In the genomic region with DNA sequence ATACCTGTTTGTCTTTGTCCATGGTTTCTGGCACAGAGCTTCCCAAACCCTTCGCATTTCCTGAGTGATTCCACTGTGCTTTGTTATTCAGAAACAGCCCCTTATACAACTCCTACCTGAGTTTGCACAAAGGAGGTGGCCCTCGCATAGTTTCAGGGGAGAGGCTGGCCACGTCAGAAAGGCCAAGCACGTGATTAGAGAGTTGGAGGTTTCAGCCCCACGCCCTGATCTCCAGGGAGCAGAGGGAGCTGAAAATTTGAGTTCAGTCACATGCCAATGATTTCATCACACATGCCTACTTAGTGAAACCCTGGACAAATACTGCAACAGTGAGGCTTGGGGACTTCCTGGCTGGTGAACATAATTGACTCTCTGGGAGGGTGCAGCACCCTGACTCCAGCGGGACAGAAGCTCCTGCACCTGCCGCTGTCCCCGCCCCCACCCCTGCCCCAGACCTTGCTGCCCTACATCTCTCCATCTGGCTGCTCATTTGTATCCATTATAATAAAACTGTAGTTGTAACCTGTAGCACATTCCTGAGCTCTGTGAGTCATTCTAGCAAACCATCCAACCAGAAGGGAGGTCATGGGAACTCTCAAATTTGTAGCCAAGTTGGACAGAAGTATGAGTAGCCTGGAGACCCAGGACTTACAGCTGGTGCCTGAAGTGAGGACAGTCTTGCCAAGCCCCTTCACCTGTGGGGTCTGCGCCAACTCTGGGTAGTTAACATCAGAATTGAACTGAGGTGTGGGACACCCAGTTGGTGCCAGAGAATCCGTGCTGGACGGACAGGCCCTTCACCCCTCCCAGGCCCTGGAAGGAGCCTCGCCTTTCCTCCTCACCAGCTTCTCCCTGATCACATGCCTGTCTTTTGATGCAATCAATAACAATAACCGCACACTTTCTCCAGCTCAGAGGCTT, we compare ENCODE assay signal across 1 cellular context.
TF ChIP-seq lines count a peak whose summit lies in the region.

No MANE protein-coding gene starts in this region.

TF ChIP-seq in K562, 482 proteins besides CTCF, POLR2A, EP300 and RAD21 (continued from another document and continues in another):
- TF ChIP-seq, protein P1, sequence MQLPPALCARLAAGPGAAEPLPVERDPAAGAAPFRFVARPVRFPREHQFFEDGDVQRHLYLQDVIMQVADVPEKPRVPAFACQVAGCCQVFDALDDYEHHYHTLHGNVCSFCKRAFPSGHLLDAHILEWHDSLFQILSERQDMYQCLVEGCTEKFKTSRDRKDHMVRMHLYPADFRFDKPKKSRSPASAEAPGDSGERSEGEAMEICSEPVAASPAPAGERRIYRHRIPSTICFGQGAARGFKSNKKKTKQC (CRISPR knock-in tag; IDR thresholded peaks at IDR 0.05), result no peak
- TF ChIP-seq RBM34 (IDR thresholded peaks at IDR 0.05; ENCODE audit: borderline replicate concordance, insufficient read depth, low read length) (no peak), FOXK2 (conservative IDR thresholded peaks at IDR 0.05 in 1 of 2, IDR thresholded peaks at IDR 0.05 in 1 of 2; ENCODE audit: low read depth in 2 of 2) (no peak), SETDB1 (IDR thresholded peaks at IDR 0.05; ENCODE audit: low read length) (no peak), HNRNPH1 (optimal IDR thresholded peaks at IDR 0.05; ENCODE audit: low read depth, low read length) (no peak), ARNT (IDR thresholded peaks at IDR 0.05) (no peak), ZNF224 (CRISPR knock-in tag; IDR thresholded peaks at IDR 0.05) (no peak), ZNF354B (CRISPR knock-in tag; IDR thresholded peaks at IDR 0.05) (no peak), ZNF197 (CRISPR knock-in tag; IDR thresholded peaks at IDR 0.05; ENCODE audit: low read depth) (peak; percentile 24; the same call in 1 of the 2 replicates), ELF2 (CRISPR knock-in tag; IDR thresholded peaks at IDR 0.05) (no peak), ZEB2 (IDR thresholded peaks at IDR 0.05) (no peak), TBL1XR1 (IDR thresholded peaks at IDR 0.05; ENCODE audit: low read length in 2 of 2) (no peak), EGR1 (conservative IDR thresholded peaks at IDR 0.05) (no peak), ZNF311 (CRISPR knock-in tag; IDR thresholded peaks at IDR 0.05) (no peak), DNMT1 (IDR thresholded peaks at IDR 0.05) (no peak), TSC22D4 (tag; IDR thresholded peaks at IDR 0.05) (no peak), ZNF561 (CRISPR knock-in tag; conservative IDR thresholded peaks at IDR 0.05) (no peak), HMG20A (CRISPR knock-in tag; conservative IDR thresholded peaks at IDR 0.05) (no peak), CBX2 (IDR thresholded peaks at IDR 0.05; ENCODE audit: insufficient read depth, low read length, poor library complexity, severe bottlenecking) (no peak), CSDE1 (IDR thresholded peaks at IDR 0.05) (no peak), PPARD (CRISPR knock-in tag; IDR thresholded peaks at IDR 0.05) (no peak), DDX20 (tag; IDR thresholded peaks at IDR 0.05; ENCODE audit: low read depth) (no peak), POLR2G (IDR thresholded peaks at IDR 0.05; ENCODE audit: low read depth, low read length) (no peak), SMARCA5 (IDR thresholded peaks at IDR 0.05) (no peak), LEF1 (IDR thresholded peaks at IDR 0.05) (no peak), PURB (CRISPR knock-in tag; IDR thresholded peaks at IDR 0.05; ENCODE audit: low read depth) (no peak), MTA3 (IDR thresholded peaks at IDR 0.05; ENCODE audit: borderline replicate concordance) (no peak), POU5F1 (IDR thresholded peaks at IDR 0.05; ENCODE audit: borderline replicate concordance, low read depth, low read length, partially characterized antibody) (no peak), SRSF7 (optimal IDR thresholded peaks at IDR 0.05; ENCODE audit: low read depth, low read length) (no peak)
- TF ChIP-seq, protein P2, sequence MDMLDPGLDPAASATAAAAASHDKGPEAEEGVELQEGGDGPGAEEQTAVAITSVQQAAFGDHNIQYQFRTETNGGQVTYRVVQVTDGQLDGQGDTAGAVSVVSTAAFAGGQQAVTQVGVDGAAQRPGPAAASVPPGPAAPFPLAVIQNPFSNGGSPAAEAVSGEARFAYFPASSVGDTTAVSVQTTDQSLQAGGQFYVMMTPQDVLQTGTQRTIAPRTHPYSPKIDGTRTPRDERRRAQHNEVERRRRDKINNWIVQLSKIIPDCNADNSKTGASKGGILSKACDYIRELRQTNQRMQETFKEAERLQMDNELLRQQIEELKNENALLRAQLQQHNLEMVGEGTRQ (CRISPR knock-in tag; IDR thresholded peaks at IDR 0.05), result peak; percentile 49
- TF ChIP-seq, protein P3, sequence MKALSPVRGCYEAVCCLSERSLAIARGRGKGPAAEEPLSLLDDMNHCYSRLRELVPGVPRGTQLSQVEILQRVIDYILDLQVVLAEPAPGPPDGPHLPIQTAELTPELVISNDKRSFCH (CRISPR knock-in tag; IDR thresholded peaks at IDR 0.05), result no peak
- TF ChIP-seq, protein P3 (tag; IDR thresholded peaks at IDR 0.05), result no peak
- TF ChIP-seq, protein P4, sequence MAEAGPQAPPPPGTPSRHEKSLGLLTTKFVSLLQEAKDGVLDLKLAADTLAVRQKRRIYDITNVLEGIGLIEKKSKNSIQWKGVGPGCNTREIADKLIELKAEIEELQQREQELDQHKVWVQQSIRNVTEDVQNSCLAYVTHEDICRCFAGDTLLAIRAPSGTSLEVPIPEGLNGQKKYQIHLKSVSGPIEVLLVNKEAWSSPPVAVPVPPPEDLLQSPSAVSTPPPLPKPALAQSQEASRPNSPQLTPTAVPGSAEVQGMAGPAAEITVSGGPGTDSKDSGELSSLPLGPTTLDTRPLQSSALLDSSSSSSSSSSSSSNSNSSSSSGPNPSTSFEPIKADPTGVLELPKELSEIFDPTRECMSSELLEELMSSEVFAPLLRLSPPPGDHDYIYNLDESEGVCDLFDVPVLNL (CRISPR knock-in tag; IDR thresholded peaks at IDR 0.05; ENCODE audit: low read depth), result no peak
- TF ChIP-seq, protein P5, sequence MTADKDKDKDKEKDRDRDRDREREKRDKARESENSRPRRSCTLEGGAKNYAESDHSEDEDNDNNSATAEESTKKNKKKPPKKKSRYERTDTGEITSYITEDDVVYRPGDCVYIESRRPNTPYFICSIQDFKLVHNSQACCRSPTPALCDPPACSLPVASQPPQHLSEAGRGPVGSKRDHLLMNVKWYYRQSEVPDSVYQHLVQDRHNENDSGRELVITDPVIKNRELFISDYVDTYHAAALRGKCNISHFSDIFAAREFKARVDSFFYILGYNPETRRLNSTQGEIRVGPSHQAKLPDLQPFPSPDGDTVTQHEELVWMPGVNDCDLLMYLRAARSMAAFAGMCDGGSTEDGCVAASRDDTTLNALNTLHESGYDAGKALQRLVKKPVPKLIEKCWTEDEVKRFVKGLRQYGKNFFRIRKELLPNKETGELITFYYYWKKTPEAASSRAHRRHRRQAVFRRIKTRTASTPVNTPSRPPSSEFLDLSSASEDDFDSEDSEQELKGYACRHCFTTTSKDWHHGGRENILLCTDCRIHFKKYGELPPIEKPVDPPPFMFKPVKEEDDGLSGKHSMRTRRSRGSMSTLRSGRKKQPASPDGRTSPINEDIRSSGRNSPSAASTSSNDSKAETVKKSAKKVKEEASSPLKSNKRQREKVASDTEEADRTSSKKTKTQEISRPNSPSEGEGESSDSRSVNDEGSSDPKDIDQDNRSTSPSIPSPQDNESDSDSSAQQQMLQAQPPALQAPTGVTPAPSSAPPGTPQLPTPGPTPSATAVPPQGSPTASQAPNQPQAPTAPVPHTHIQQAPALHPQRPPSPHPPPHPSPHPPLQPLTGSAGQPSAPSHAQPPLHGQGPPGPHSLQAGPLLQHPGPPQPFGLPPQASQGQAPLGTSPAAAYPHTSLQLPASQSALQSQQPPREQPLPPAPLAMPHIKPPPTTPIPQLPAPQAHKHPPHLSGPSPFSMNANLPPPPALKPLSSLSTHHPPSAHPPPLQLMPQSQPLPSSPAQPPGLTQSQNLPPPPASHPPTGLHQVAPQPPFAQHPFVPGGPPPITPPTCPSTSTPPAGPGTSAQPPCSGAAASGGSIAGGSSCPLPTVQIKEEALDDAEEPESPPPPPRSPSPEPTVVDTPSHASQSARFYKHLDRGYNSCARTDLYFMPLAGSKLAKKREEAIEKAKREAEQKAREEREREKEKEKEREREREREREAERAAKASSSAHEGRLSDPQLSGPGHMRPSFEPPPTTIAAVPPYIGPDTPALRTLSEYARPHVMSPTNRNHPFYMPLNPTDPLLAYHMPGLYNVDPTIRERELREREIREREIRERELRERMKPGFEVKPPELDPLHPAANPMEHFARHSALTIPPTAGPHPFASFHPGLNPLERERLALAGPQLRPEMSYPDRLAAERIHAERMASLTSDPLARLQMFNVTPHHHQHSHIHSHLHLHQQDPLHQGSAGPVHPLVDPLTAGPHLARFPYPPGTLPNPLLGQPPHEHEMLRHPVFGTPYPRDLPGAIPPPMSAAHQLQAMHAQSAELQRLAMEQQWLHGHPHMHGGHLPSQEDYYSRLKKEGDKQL (CRISPR knock-in tag; IDR thresholded peaks at IDR 0.05; ENCODE audit: borderline replicate concordance), result no peak
- TF ChIP-seq, protein P6, sequence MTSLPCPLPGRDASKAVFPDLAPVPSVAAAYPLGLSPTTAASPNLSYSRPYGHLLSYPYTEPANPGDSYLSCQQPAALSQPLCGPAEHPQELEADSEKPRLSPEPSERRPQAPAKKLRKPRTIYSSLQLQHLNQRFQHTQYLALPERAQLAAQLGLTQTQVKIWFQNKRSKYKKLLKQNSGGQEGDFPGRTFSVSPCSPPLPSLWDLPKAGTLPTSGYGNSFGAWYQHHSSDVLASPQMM (CRISPR knock-in tag; IDR thresholded peaks at IDR 0.05), result no peak
- TF ChIP-seq, protein P7, sequence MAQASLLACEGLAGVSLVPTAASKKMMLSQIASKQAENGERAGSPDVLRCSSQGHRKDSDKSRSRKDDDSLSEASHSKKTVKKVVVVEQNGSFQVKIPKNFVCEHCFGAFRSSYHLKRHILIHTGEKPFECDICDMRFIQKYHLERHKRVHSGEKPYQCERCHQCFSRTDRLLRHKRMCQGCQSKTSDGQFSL (CRISPR knock-in tag; IDR thresholded peaks at IDR 0.05), result no peak
- TF ChIP-seq, protein P7 (tag; IDR thresholded peaks at IDR 0.05), result no peak
- TF ChIP-seq, protein P8, sequence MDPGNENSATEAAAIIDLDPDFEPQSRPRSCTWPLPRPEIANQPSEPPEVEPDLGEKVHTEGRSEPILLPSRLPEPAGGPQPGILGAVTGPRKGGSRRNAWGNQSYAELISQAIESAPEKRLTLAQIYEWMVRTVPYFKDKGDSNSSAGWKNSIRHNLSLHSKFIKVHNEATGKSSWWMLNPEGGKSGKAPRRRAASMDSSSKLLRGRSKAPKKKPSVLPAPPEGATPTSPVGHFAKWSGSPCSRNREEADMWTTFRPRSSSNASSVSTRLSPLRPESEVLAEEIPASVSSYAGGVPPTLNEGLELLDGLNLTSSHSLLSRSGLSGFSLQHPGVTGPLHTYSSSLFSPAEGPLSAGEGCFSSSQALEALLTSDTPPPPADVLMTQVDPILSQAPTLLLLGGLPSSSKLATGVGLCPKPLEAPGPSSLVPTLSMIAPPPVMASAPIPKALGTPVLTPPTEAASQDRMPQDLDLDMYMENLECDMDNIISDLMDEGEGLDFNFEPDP (CRISPR knock-in tag; IDR thresholded peaks at IDR 0.05), result no peak
- TF ChIP-seq, protein P9, sequence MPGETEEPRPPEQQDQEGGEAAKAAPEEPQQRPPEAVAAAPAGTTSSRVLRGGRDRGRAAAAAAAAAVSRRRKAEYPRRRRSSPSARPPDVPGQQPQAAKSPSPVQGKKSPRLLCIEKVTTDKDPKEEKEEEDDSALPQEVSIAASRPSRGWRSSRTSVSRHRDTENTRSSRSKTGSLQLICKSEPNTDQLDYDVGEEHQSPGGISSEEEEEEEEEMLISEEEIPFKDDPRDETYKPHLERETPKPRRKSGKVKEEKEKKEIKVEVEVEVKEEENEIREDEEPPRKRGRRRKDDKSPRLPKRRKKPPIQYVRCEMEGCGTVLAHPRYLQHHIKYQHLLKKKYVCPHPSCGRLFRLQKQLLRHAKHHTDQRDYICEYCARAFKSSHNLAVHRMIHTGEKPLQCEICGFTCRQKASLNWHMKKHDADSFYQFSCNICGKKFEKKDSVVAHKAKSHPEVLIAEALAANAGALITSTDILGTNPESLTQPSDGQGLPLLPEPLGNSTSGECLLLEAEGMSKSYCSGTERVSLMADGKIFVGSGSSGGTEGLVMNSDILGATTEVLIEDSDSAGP (CRISPR knock-in tag; IDR thresholded peaks at IDR 0.05), result no peak
- TF ChIP-seq, protein P10, sequence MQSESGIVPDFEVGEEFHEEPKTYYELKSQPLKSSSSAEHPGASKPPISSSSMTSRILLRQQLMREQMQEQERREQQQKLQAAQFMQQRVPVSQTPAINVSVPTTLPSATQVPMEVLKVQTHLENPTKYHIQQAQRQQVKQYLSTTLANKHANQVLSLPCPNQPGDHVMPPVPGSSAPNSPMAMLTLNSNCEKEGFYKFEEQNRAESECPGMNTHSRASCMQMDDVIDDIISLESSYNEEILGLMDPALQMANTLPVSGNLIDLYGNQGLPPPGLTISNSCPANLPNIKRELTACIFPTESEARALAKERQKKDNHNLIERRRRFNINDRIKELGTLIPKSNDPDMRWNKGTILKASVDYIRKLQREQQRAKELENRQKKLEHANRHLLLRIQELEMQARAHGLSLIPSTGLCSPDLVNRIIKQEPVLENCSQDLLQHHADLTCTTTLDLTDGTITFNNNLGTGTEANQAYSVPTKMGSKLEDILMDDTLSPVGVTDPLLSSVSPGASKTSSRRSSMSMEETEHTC (IDR thresholded peaks at IDR 0.05), result peak; percentile 30; the same call in 1 of the 2 replicates
- TF ChIP-seq, protein P11, sequence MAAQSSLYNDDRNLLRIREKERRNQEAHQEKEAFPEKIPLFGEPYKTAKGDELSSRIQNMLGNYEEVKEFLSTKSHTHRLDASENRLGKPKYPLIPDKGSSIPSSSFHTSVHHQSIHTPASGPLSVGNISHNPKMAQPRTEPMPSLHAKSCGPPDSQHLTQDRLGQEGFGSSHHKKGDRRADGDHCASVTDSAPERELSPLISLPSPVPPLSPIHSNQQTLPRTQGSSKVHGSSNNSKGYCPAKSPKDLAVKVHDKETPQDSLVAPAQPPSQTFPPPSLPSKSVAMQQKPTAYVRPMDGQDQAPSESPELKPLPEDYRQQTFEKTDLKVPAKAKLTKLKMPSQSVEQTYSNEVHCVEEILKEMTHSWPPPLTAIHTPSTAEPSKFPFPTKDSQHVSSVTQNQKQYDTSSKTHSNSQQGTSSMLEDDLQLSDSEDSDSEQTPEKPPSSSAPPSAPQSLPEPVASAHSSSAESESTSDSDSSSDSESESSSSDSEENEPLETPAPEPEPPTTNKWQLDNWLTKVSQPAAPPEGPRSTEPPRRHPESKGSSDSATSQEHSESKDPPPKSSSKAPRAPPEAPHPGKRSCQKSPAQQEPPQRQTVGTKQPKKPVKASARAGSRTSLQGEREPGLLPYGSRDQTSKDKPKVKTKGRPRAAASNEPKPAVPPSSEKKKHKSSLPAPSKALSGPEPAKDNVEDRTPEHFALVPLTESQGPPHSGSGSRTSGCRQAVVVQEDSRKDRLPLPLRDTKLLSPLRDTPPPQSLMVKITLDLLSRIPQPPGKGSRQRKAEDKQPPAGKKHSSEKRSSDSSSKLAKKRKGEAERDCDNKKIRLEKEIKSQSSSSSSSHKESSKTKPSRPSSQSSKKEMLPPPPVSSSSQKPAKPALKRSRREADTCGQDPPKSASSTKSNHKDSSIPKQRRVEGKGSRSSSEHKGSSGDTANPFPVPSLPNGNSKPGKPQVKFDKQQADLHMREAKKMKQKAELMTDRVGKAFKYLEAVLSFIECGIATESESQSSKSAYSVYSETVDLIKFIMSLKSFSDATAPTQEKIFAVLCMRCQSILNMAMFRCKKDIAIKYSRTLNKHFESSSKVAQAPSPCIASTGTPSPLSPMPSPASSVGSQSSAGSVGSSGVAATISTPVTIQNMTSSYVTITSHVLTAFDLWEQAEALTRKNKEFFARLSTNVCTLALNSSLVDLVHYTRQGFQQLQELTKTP (IDR thresholded peaks at IDR 0.05; ENCODE audit: low read depth in 1 of 2, partially characterized antibody in 2 of 2), result no peak
